ENCODE assay signal across 1 cellular context in the genomic region with DNA sequence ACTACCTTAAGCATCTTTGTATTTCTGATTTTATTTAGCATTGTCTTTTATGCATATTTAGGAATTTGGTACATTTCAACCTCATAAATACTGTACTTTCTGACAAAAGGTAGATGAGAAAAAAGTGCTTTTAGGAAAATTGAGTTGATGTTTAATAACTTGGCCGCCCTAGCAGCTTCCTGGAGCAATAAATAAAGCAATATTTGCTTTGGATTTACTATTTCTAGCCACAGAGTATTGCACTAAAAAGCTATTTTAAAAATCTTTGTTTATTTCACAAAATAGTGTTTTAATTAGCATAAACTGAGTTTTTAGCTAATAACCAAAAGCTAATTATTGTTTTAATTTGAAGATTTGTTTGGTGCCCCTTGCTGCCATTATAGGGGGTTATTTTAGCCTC.
TF ChIP-seq lines count a peak whose summit lies in the region.

No MANE protein-coding gene starts in this region.

TF ChIP-seq in GM23338, 12 proteins besides CTCF, POLR2A, EP300 and RAD21 (continued from another document):
- TF ChIP-seq POLR2AphosphoS5 (IDR thresholded peaks at IDR 0.05; ENCODE audit: low read depth), result no peak
